Comparison of ENCODE assay signal across 9 cellular contexts in genomic region chr17:29177541-29177870, GRCh38. TPM values are rescaled to one million over a fixed set of nuclear protein-coding genes. Genes with fewer than 3 reads are reported as not detected.
DNase-seq lines count a peak whose midpoint lies in the region; ATAC-seq, FAIRE-seq and TF ChIP-seq lines count a peak whose summit lies in the region.
"Had no signal": no experiment of that assay in that cellular context is flagged by ENCODE, and none has a peak within 500 bp of the region (broad histone marks: within the 10 kb centered on the region; RNA-seq: fewer than 3 reads in every experiment).

No MANE protein-coding gene starts in this region.

- ATAC-seq in RWPE2 (ENCODE audit: low read depth) (no peak), foreskin keratinocyte (no peak), HG03097 (IDR thresholded peaks at IDR 0.05; ENCODE audit: low FRiP score, unreplicated experiment) (no peak), HG03159 (IDR thresholded peaks at IDR 0.05; ENCODE audit: unreplicated experiment) (no peak), GM21786 (IDR thresholded peaks at IDR 0.05; ENCODE audit: unreplicated experiment) (no peak)

- peaks cover 10% of the 10 kb centered on the region; the same call in 1 of the 2 replicates for H3K36me3 ChIP-seq in RWPE2 (ENCODE audit: low read depth)
- no peaks in the 10 kb centered on the region for H3K36me3 ChIP-seq in prostate gland

- 73% methylated on average over 3 of the region's 3 CpGs for WGBS in prostate gland

- no peak for TF ChIP-seq POLR2A in prostate gland (IDR thresholded peaks at IDR 0.05)
- no peak for TF ChIP-seq POLR2A in H54 (IDR thresholded peaks at IDR 0.05; ENCODE audit: low read depth, low read length)

- H3K4me1 ChIP-seq in RWPE2 (ENCODE audit: insufficient read depth, poor library complexity, severe bottlenecking) (peaks cover 32% of the 10 kb centered on the region), foreskin keratinocyte (peaks cover 23% of the 10 kb centered on the region), prostate gland (replicated peaks) (peaks cover 10% of the 10 kb centered on the region)

- H3K27ac ChIP-seq in RWPE2 (ENCODE audit: poor library complexity, severe bottlenecking) (peak overlapping the region; percentile 90), foreskin keratinocyte (peak overlapping the region; percentile 79), prostate gland (peak overlapping the region; percentile 82 to 88)

- H3K4me3 ChIP-seq in RWPE2 (ENCODE audit: severe bottlenecking) = no peak overlapping the region
- no peak overlapping the region for H3K4me3 ChIP-seq in prostate gland

- TF ChIP-seq CTCF in RWPE2 (IDR thresholded peaks at IDR 0.05; ENCODE audit: poor library complexity, severe bottlenecking) = no peak
- TF ChIP-seq CTCF in foreskin keratinocyte (conservative IDR thresholded peaks at IDR 0.05) = no peak
- TF ChIP-seq CTCF in prostate gland (IDR thresholded peaks at IDR 0.05) = no peak

- DNase-seq in D341Med (ENCODE audit: low spot score) (peak; percentile 20), RWPE2 (ENCODE audit: low spot score) (no peak), foreskin keratinocyte (no peak), prostate gland (ENCODE audit: low spot score) (no peak), H54 (ENCODE audit: insufficient read length, low spot score) (no peak)
- DNase-seq: stimulated activated CD4-positive, alpha-beta T cell treated with anti-CD3 and anti-CD28 coated beads, Interleukin-4, amount 100 ng/mL, for 4 hours had no signal

- no peaks in the 10 kb centered on the region for H3K9me3 ChIP-seq in RWPE2 (ENCODE audit: severe bottlenecking)
- no peaks in the 10 kb centered on the region for H3K9me3 ChIP-seq in prostate gland

- intact Hi-C loops in prostate gland (cut with DNase I) = no loop called here

- H3K27me3 ChIP-seq in RWPE2 (ENCODE audit: insufficient read depth, poor library complexity, severe bottlenecking) = no peaks in the 10 kb centered on the region
- no peaks in the 10 kb centered on the region for H3K27me3 ChIP-seq in foreskin keratinocyte
- no peaks in the 10 kb centered on the region for H3K27me3 ChIP-seq in prostate gland (replicated peaks; ENCODE audit: insufficient read depth)

- FAIRE-seq in H54 (lab: Jason Lieb, UNC) = no peak

RNA-seq across cellular contexts. Expression of gene MYO18A, which starts 2.7 kb away (rescaled TPM):
- total RNA-seq in foreskin keratinocyte (56.2 and 67.4 TPM in 2 replicates), prostate gland (10 to 100 TPM; 34.6 to 80.5 TPM)
- polyA plus RNA-seq in foreskin keratinocyte = 43.6 and 47.5 TPM in 2 replicates
